ENCODE assay signal across 15 cellular contexts in genomic region chr6:12383448-12383847, GRCh38.
DNase-seq lines count a peak whose midpoint lies in the region; ATAC-seq and TF ChIP-seq lines count a peak whose summit lies in the region.
"Had no signal": no experiment of that assay in that cellular context is flagged by ENCODE, and none has a peak within 500 bp of the region (broad histone marks: within the 10 kb centered on the region; RNA-seq: fewer than 3 reads in every experiment).

No MANE protein-coding gene starts in this region.

- no peaks in the 10 kb centered on the region for H3K36me3 ChIP-seq in upper lobe of right lung
- H3K36me3 ChIP-seq: transverse colon had no signal

- ATAC-seq in GM19324 (IDR thresholded peaks at IDR 0.05; ENCODE audit: low FRiP score, unreplicated experiment) (peak; percentile 65), HG02623 (IDR thresholded peaks at IDR 0.05; ENCODE audit: unreplicated experiment) (peak; percentile 85), HG03442 (IDR thresholded peaks at IDR 0.05; ENCODE audit: unreplicated experiment) (peak; percentile 92), HG03378 (IDR thresholded peaks at IDR 0.05; ENCODE audit: unreplicated experiment) (no peak), upper lobe of right lung (no peak)
- ATAC-seq: effector memory CD8-positive, alpha-beta T cell; natural killer cell had no signal

- CTCF ChIA-PET in activated naive CD4-positive, alpha-beta T cell treated with anti-CD3 and anti-CD28 coated beads, Interleukin-2, amount 10 ng/mL, durations not matched to agents 7 days and 5 days (lab: Charles Lee), result no interaction called here

- H3K4me3 Mint-ChIP-seq in activated naive CD4-positive, alpha-beta T cell treated with anti-CD3 and anti-CD28 coated beads, Interleukin-2, amount 10 ng/mL, durations not matched to agents 7 days and 5 days, result no peak overlapping the region
- H3K4me3 Mint-ChIP-seq: activated B cell treated with CpG ODN at 0.5 μM for 24 hours; effector memory CD8-positive, alpha-beta T cell; natural killer cell had no signal

- no peak overlapping the region for H3K27ac Mint-ChIP-seq in activated naive CD4-positive, alpha-beta T cell treated with anti-CD3 and anti-CD28 coated beads, Interleukin-2, amount 10 ng/mL, durations not matched to agents 7 days and 5 days
- H3K27ac Mint-ChIP-seq: activated B cell treated with CpG ODN at 0.5 μM for 24 hours; effector memory CD8-positive, alpha-beta T cell; natural killer cell had no signal

- H3K27me3 Mint-ChIP-seq in activated naive CD4-positive, alpha-beta T cell treated with anti-CD3 and anti-CD28 coated beads, Interleukin-2, amount 10 ng/mL, durations not matched to agents 7 days and 5 days, result no peaks in the 10 kb centered on the region

- H3K9me3 Mint-ChIP-seq in activated naive CD4-positive, alpha-beta T cell treated with anti-CD3 and anti-CD28 coated beads, Interleukin-2, amount 10 ng/mL, durations not matched to agents 7 days and 5 days, result no peaks in the 10 kb centered on the region
- H3K9me3 Mint-ChIP-seq: activated B cell treated with CpG ODN at 0.5 μM for 24 hours had no signal

- peak; percentile 88 for DNase-seq in GM12865 (ENCODE audit: low read depth)
- DNase-seq in activated naive CD4-positive, alpha-beta T cell treated with anti-CD3 and anti-CD28 coated beads, Interleukin-2, amount 10 ng/mL, durations not matched to agents 7 days and 5 days, result no peak
- no peak for DNase-seq in NCI-H82 treated with DMSO at 0.1 percent for 48 hours (lab: John Stamatoyannopoulos, UW; ENCODE audit: unreplicated experiment)
- DNase-seq in upper lobe of right lung, result no peak
- DNase-seq: activated B cell treated with CpG ODN at 0.5 μM for 24 hours; activated T-cell treated with anti-CD3 and anti-CD28 coated beads, Interleukin-2, amount 50 U/mL, for 1 hour; effector memory CD8-positive, alpha-beta T cell; natural killer cell; NCI-H1105; transverse colon had no signal

- H3K4me1 Mint-ChIP-seq in activated naive CD4-positive, alpha-beta T cell treated with anti-CD3 and anti-CD28 coated beads, Interleukin-2, amount 10 ng/mL, durations not matched to agents 7 days and 5 days, result no peaks in the 10 kb centered on the region
- H3K4me1 Mint-ChIP-seq: activated B cell treated with CpG ODN at 0.5 μM for 24 hours, natural killer cell had no signal

- H3K27ac ChIP-seq in upper lobe of right lung, result no peak overlapping the region
- H3K27ac ChIP-seq: SK-N-MC, transverse colon had no signal

- TF ChIP-seq CTCF in GM12865 (IDR thresholded peaks at IDR 0.05; ENCODE audit: insufficient read depth, low read depth, low read length, missing control alignments), result no peak
- no peak for TF ChIP-seq CTCF in upper lobe of right lung (IDR thresholded peaks at IDR 0.05)

- no peaks in the 10 kb centered on the region for H3K27me3 ChIP-seq in upper lobe of right lung
- H3K27me3 ChIP-seq: transverse colon had no signal

- intact Hi-C loops in upper lobe of right lung (cut with DNase I), result no loop called here

- no peaks in the 10 kb centered on the region for H3K9me3 ChIP-seq in upper lobe of right lung
- H3K9me3 ChIP-seq: transverse colon had no signal

- H3K4me3 ChIP-seq in GM12865 (ENCODE audit: low read depth, low read length), result peak overlapping the region; percentile 21
- H3K4me3 ChIP-seq in upper lobe of right lung, result no peak overlapping the region
- H3K4me3 ChIP-seq: SK-N-MC, transverse colon had no signal

- no peaks in the 10 kb centered on the region for H3K36me3 Mint-ChIP-seq in activated naive CD4-positive, alpha-beta T cell treated with anti-CD3 and anti-CD28 coated beads, Interleukin-2, amount 10 ng/mL, durations not matched to agents 7 days and 5 days
- H3K36me3 Mint-ChIP-seq: natural killer cell had no signal

- H3K4me1 ChIP-seq in upper lobe of right lung, result no peaks in the 10 kb centered on the region
- H3K4me1 ChIP-seq: transverse colon had no signal

Comparison
In these comparisons a context has a peak if more than half of its experiments do, and no peak if none do; other contexts are left out.
1. ATAC-seq: peak in GM19324 (single experiment), HG02623 (single experiment) and HG03442 (single experiment); none in HG03378 (single experiment) and upper lobe of right lung (single experiment).